2 cellular contexts compared by ENCODE assay signal in genomic region chr4:172596206-172596605, GRCh38.
TF ChIP-seq lines count a peak whose summit lies in the region.

No MANE protein-coding gene starts in this region.

TF ChIP-seq in GM23338, 12 proteins besides CTCF, POLR2A, EP300 and RAD21:
- no peak for TF ChIP-seq CREB1 (CRISPR knock-in tag; IDR thresholded peaks at IDR 0.05; ENCODE audit: low read depth)
- TF ChIP-seq, protein P1, sequence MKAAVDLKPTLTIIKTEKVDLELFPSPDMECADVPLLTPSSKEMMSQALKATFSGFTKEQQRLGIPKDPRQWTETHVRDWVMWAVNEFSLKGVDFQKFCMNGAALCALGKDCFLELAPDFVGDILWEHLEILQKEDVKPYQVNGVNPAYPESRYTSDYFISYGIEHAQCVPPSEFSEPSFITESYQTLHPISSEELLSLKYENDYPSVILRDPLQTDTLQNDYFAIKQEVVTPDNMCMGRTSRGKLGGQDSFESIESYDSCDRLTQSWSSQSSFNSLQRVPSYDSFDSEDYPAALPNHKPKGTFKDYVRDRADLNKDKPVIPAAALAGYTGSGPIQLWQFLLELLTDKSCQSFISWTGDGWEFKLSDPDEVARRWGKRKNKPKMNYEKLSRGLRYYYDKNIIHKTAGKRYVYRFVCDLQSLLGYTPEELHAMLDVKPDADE (IDR thresholded peaks at IDR 0.05), result no peak
- no peak for TF ChIP-seq ZNF462 (CRISPR knock-in tag; IDR thresholded peaks at IDR 0.05)
- no peak for TF ChIP-seq ZNF114 (CRISPR knock-in tag; IDR thresholded peaks at IDR 0.05)

TF ChIP-seq in H1, 55 proteins besides CTCF, POLR2A, EP300 and RAD21:
- TF ChIP-seq GABPA (IDR thresholded peaks at IDR 0.05; ENCODE audit: borderline replicate concordance, insufficient read depth, low read length) (no peak), POU5F1 (IDR thresholded peaks at IDR 0.05; ENCODE audit: low read depth, low read length) (no peak), CBX8 (IDR thresholded peaks at IDR 0.05; ENCODE audit: borderline replicate concordance, low read depth, low read length) (no peak), TEAD4 (IDR thresholded peaks at IDR 0.05; ENCODE audit: low read depth, low read length) (no peak), HDAC6 (IDR thresholded peaks at IDR 0.05; ENCODE audit: low read depth, low read length) (no peak), RXRA (IDR thresholded peaks at IDR 0.05; ENCODE audit: insufficient read depth, low read depth, low read length) (no peak), SP1 (IDR thresholded peaks at IDR 0.05; ENCODE audit: low read depth, low read length) (no peak), KDM5A (IDR thresholded peaks at IDR 0.05; ENCODE audit: low read length) (no peak), EGR1 (IDR thresholded peaks at IDR 0.05; ENCODE audit: borderline replicate concordance, low read depth, low read length) (no peak), SRF (IDR thresholded peaks at IDR 0.05; ENCODE audit: low read depth, low read length) (no peak), BACH1 (IDR thresholded peaks at IDR 0.05; ENCODE audit: low read length) (no peak), RNF2 (IDR thresholded peaks at IDR 0.05; ENCODE audit: borderline replicate concordance, low read depth, low read length, missing control alignments, poor library complexity, severe bottlenecking) (no peak), BRCA1 (IDR thresholded peaks at IDR 0.05; ENCODE audit: low read depth, low read length) (no peak), CEBPB (IDR thresholded peaks at IDR 0.05; ENCODE audit: low read depth, low read length) (no peak), ZNF274 (IDR thresholded peaks at IDR 0.05; ENCODE audit: borderline replicate concordance, extremely low read depth, low read length) (no peak), YY1 (IDR thresholded peaks at IDR 0.05; ENCODE audit: low read depth, low read length) (no peak)
- TF ChIP-seq, protein P2, sequence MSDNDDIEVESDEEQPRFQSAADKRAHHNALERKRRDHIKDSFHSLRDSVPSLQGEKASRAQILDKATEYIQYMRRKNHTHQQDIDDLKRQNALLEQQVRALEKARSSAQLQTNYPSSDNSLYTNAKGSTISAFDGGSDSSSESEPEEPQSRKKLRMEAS (IDR thresholded peaks at IDR 0.05), result no peak
TF ChIP-seq in H1: peak in this region for 0.
